13 cellular contexts compared by ENCODE assay signal in genomic region chr17:75722076-75722475, GRCh38. TPM values are rescaled to one million over a fixed set of nuclear protein-coding genes. Genes with fewer than 3 reads are reported as not detected.
A peak's percentile ranks its signal among the peaks of the same experiment; 100 is the strongest.
DNase-seq lines count a peak whose midpoint lies in the region; TF ChIP-seq lines count a peak whose summit lies in the region.
"Had no signal": no experiment of that assay in that cellular context is flagged by ENCODE, and none has a peak within 500 bp of the region (broad histone marks: within the 10 kb centered on the region; RNA-seq: fewer than 3 reads in every experiment).

No MANE protein-coding gene starts in this region.

- WGBS in urinary bladder = 70% methylated on average over 5 of the region's 5 CpGs

- H3K27me3 Mint-ChIP-seq in activated naive CD8-positive, alpha-beta T cell = no peaks in the 10 kb centered on the region
- H3K27me3 Mint-ChIP-seq in activated naive CD8-positive, alpha-beta T cell treated with anti-CD3 and anti-CD28 coated beads for 36 hours = peaks cover 13% of the 10 kb centered on the region
- H3K27me3 Mint-ChIP-seq in nephron (ENCODE audit: low read depth) = peaks cover 65% of the 10 kb centered on the region

- no peaks in the 10 kb centered on the region for H3K36me3 Mint-ChIP-seq in activated naive CD8-positive, alpha-beta T cell
- no peaks in the 10 kb centered on the region for H3K36me3 Mint-ChIP-seq in activated naive CD8-positive, alpha-beta T cell treated with anti-CD3 and anti-CD28 coated beads for 36 hours
- no peaks in the 10 kb centered on the region for H3K36me3 Mint-ChIP-seq in nephron (ENCODE audit: low read depth)
- H3K36me3 Mint-ChIP-seq: activated CD8-positive, alpha-beta memory T cell treated with anti-CD3 and anti-CD28 coated beads, Interleukin-2, amount 10 ng/mL, durations not matched to agents 7 days and 5 days had no signal

- no peak for DNase-seq in activated naive CD8-positive, alpha-beta T cell treated with anti-CD3 and anti-CD28 coated beads for 36 hours
- DNase-seq in epithelial cell of proximal tubule (ENCODE audit: low read depth) (no peak), HCEC 1CT (no peak), activated gamma-delta T cell (lab: John Stamatoyannopoulos, UW) (no peak), inferior parietal cortex (ENCODE audit: extremely low spot score) (no peak)
- DNase-seq: activated CD8-positive, alpha-beta memory T cell treated with anti-CD3 and anti-CD28 coated beads, Interleukin-2, amount 10 ng/mL, durations not matched to agents 7 days and 5 days; GOT3; islet precursor cell; NCI-H1694 had no signal

- peak overlapping the region; percentile 63 for H3K4me3 Mint-ChIP-seq in activated naive CD8-positive, alpha-beta T cell
- H3K4me3 Mint-ChIP-seq in activated naive CD8-positive, alpha-beta T cell treated with anti-CD3 and anti-CD28 coated beads for 36 hours = no peak overlapping the region
- H3K4me3 Mint-ChIP-seq in nephron = peak overlapping the region; percentile 27 to 61 (median 52)
- H3K4me3 Mint-ChIP-seq: activated CD8-positive, alpha-beta memory T cell treated with anti-CD3 and anti-CD28 coated beads, Interleukin-2, amount 10 ng/mL, durations not matched to agents 7 days and 5 days had no signal

- H3K4me1 ChIP-seq in urinary bladder (ENCODE audit: insufficient read depth) = no peaks in the 10 kb centered on the region

- H3K36me3 ChIP-seq in urinary bladder (ENCODE audit: insufficient read depth) = no peaks in the 10 kb centered on the region

- peak overlapping the region; percentile 87 for H3K27ac ChIP-seq in urinary bladder (ENCODE audit: low read depth)
- H3K27ac ChIP-seq: SK-N-MC had no signal

- H3K4me1 Mint-ChIP-seq in activated naive CD8-positive, alpha-beta T cell (ENCODE audit: low read depth) = peaks cover 4% of the 10 kb centered on the region
- peaks cover 2% of the 10 kb centered on the region for H3K4me1 Mint-ChIP-seq in activated naive CD8-positive, alpha-beta T cell treated with anti-CD3 and anti-CD28 coated beads for 36 hours
- no peaks in the 10 kb centered on the region for H3K4me1 Mint-ChIP-seq in nephron

- H3K4me3 ChIP-seq in epithelial cell of proximal tubule (ENCODE audit: low read depth, low read length) (peak overlapping the region; percentile 55), urinary bladder (ENCODE audit: low read depth, low read length) (peak overlapping the region; percentile 55)
- H3K4me3 ChIP-seq: SK-N-MC had no signal

- H3K9me3 Mint-ChIP-seq in activated naive CD8-positive, alpha-beta T cell (ENCODE audit: low read depth) = no peaks in the 10 kb centered on the region
- H3K9me3 Mint-ChIP-seq in activated naive CD8-positive, alpha-beta T cell treated with anti-CD3 and anti-CD28 coated beads for 36 hours = no peaks in the 10 kb centered on the region
- H3K9me3 Mint-ChIP-seq in nephron = no peaks in the 10 kb centered on the region

- H3K27ac Mint-ChIP-seq in activated naive CD8-positive, alpha-beta T cell = no peak overlapping the region
- no peak overlapping the region for H3K27ac Mint-ChIP-seq in activated naive CD8-positive, alpha-beta T cell treated with anti-CD3 and anti-CD28 coated beads for 36 hours
- H3K27ac Mint-ChIP-seq in nephron = no peak overlapping the region
- H3K27ac Mint-ChIP-seq: activated CD8-positive, alpha-beta memory T cell treated with anti-CD3 and anti-CD28 coated beads, Interleukin-2, amount 10 ng/mL, durations not matched to agents 7 days and 5 days had no signal

- TF ChIP-seq CTCF in epithelial cell of proximal tubule (conservative IDR thresholded peaks at IDR 0.05; ENCODE audit: low read depth, low read length) (no peak), nephron (IDR thresholded peaks at IDR 0.05; ENCODE audit: unreplicated experiment in 3 of 3) (no peak)

RNA-seq across cellular contexts. Expression of gene ITGB4, which starts 0.8 kb away (rescaled TPM):
- 1 to 10 TPM in 1 of 2 experiments, under 1 TPM in 1; 0.64 to 1.4 TPM for total RNA-seq in activated naive CD8-positive, alpha-beta T cell treated with anti-CD3 and anti-CD28 coated beads for 36 hours
- total RNA-seq in epithelial cell of proximal tubule (22.6 and 33.3 TPM in 2 replicates), urinary bladder (22.4 TPM)
- 64.8 TPM for polyA plus RNA-seq in urinary bladder

RNA-seq across cellular contexts. Expression of gene GALK1, which starts 42.9 kb away (rescaled TPM):
- 10 to 100 TPM; 33.2 to 33.6 TPM for total RNA-seq in activated naive CD8-positive, alpha-beta T cell treated with anti-CD3 and anti-CD28 coated beads for 36 hours
- total RNA-seq in epithelial cell of proximal tubule (44.3 and 48.2 TPM in 2 replicates), urinary bladder (11.3 TPM)
- polyA plus RNA-seq in urinary bladder = 43.0 TPM

RNA-seq across cellular contexts. Expression of gene SAP30BP, which starts 54.9 kb away (rescaled TPM):
- 100 to 1,000 TPM in 1 of 2 experiments, 10 to 100 TPM in 1; 93.4 to 101 TPM for total RNA-seq in activated naive CD8-positive, alpha-beta T cell treated with anti-CD3 and anti-CD28 coated beads for 36 hours
- total RNA-seq in epithelial cell of proximal tubule = 95.8 and 107 TPM in 2 replicates
- total RNA-seq in urinary bladder = 37.7 TPM
- polyA plus RNA-seq in urinary bladder = 87.0 TPM

RNA-seq across cellular contexts. Expression of gene RECQL5, which starts 55.1 kb away (rescaled TPM):
- total RNA-seq in activated naive CD8-positive, alpha-beta T cell treated with anti-CD3 and anti-CD28 coated beads for 36 hours = 10 to 100 TPM; 31.4 to 32.6 TPM
- total RNA-seq in epithelial cell of proximal tubule = 20.0 and 25.7 TPM in 2 replicates
- 22.2 TPM for total RNA-seq in urinary bladder
- polyA plus RNA-seq in urinary bladder = 19.6 TPM
